ENCODE assay signal across 8 cellular contexts in genomic region chr14:50059773-50060629, GRCh38. TPM values are rescaled to one million over a fixed set of nuclear protein-coding genes. Genes with fewer than 3 reads are reported as not detected.
DNase-seq lines count a peak whose midpoint lies in the region; ATAC-seq and TF ChIP-seq lines count a peak whose summit lies in the region.

No MANE protein-coding gene starts in this region.

- H3K9me3 ChIP-seq in left lung (no peaks in the 10 kb centered on the region), thoracic aorta (no peaks in the 10 kb centered on the region)

- intact Hi-C loops in activated CD4-positive, alpha-beta T cell treated with anti-CD3 and anti-CD28 coated beads, Interleukin-2, amount 10 ng/mL, durations not matched to agents 24 days and 14 days (cut with micrococcal nuclease): loop anchor here (5.0 kb wide), 1 partner anchor 252 kb away; the partner anchor contains the start of genes DMAC2L and L2HGDH
- intact Hi-C loops in left lung (cut with DNase I) (no loop called here), posterior vena cava (cut with DNase I) (no loop called here)

- peak overlapping the region; percentile 85 for H3K4me3 Mint-ChIP-seq in activated CD4-positive, alpha-beta T cell treated with anti-CD3 and anti-CD28 coated beads, Interleukin-2, amount 10 ng/mL, durations not matched to agents 24 days and 14 days
- no peak overlapping the region for H3K4me3 Mint-ChIP-seq in activated CD8-positive, alpha-beta T cell treated with anti-CD3 and anti-CD28 coated beads, Interleukin-2, amount 10 ng/mL, durations not matched to agents 7 days and 5 days

- H3K4me3 ChIP-seq in left lung (no peak overlapping the region), thoracic aorta (peak overlapping the region; percentile 61)

- CTCF ChIA-PET in activated CD8-positive, alpha-beta T cell treated with anti-CD3 and anti-CD28 coated beads, Interleukin-2, amount 10 ng/mL, durations not matched to agents 7 days and 5 days (lab: Charles Lee): interaction anchor here (0.9 to 6.0 kb wide), 10 partner anchors 14 to 198 kb away, joined by 3 to 60 read pairs (median 30); no protein-coding TSS in a partner anchor

- H3K27ac Mint-ChIP-seq in activated CD4-positive, alpha-beta T cell treated with anti-CD3 and anti-CD28 coated beads, Interleukin-2, amount 10 ng/mL, durations not matched to agents 24 days and 14 days: peak overlapping the region; percentile 45
- H3K27ac Mint-ChIP-seq in activated CD8-positive, alpha-beta T cell treated with anti-CD3 and anti-CD28 coated beads, Interleukin-2, amount 10 ng/mL, durations not matched to agents 7 days and 5 days: peak overlapping the region; percentile 99

- H3K4me1 ChIP-seq in left lung: peaks cover 20 to 65% of the 10 kb centered on the region in 2 donors
- peaks cover 28 to 38% of the 10 kb centered on the region in 2 donors for H3K4me1 ChIP-seq in thoracic aorta (ENCODE audit: control insufficient read depth in 1 of 2, low read depth in 2 of 2)

- peaks cover 66% of the 10 kb centered on the region for H3K4me1 Mint-ChIP-seq in activated CD4-positive, alpha-beta T cell treated with anti-CD3 and anti-CD28 coated beads, Interleukin-2, amount 10 ng/mL, durations not matched to agents 24 days and 14 days
- peaks cover 87% of the 10 kb centered on the region for H3K4me1 Mint-ChIP-seq in activated CD8-positive, alpha-beta T cell treated with anti-CD3 and anti-CD28 coated beads, Interleukin-2, amount 10 ng/mL, durations not matched to agents 7 days and 5 days (ENCODE audit: low read depth)

- POLR2A ChIA-PET in activated CD8-positive, alpha-beta T cell treated with anti-CD3 and anti-CD28 coated beads, Interleukin-2, amount 10 ng/mL, durations not matched to agents 7 days and 5 days (lab: Charles Lee): interaction anchor here (1.2 to 5.9 kb wide), 7 partner anchors 10 to 197 kb away, joined by 3 to 178 read pairs (median 47); no protein-coding TSS in a partner anchor

- TF ChIP-seq CTCF in left lung (IDR thresholded peaks at IDR 0.05): no peak
- no peak for TF ChIP-seq CTCF in thoracic aorta (IDR thresholded peaks at IDR 0.05)

- no peak for ATAC-seq in activated CD8-positive, alpha-beta T cell treated with anti-CD3 and anti-CD28 coated beads, Interleukin-2, amount 10 ng/mL, durations not matched to agents 7 days and 5 days
- no peak for ATAC-seq in left lung
- ATAC-seq in thoracic aorta (ENCODE audit: insufficient number of reproducible peaks, low FRiP score, low read depth): no peak
- no peak for ATAC-seq in GM21737 (IDR thresholded peaks at IDR 0.05; ENCODE audit: unreplicated experiment)

- no peaks in the 10 kb centered on the region for H3K27me3 ChIP-seq in left lung
- no peaks in the 10 kb centered on the region for H3K27me3 ChIP-seq in thoracic aorta (replicated peaks; ENCODE audit: insufficient read depth)

- H3K36me3 ChIP-seq in left lung (no peaks in the 10 kb centered on the region), thoracic aorta (no peaks in the 10 kb centered on the region)

- peak overlapping the region; percentile 76 to 80 for H3K27ac ChIP-seq in left lung
- H3K27ac ChIP-seq in thoracic aorta: peak overlapping the region; percentile 81 to 91

- no peaks in the 10 kb centered on the region for H3K9me3 Mint-ChIP-seq in activated CD4-positive, alpha-beta T cell treated with anti-CD3 and anti-CD28 coated beads, Interleukin-2, amount 10 ng/mL, durations not matched to agents 24 days and 14 days
- H3K9me3 Mint-ChIP-seq in activated CD8-positive, alpha-beta T cell treated with anti-CD3 and anti-CD28 coated beads, Interleukin-2, amount 10 ng/mL, durations not matched to agents 7 days and 5 days (ENCODE audit: insufficient read depth): no peaks in the 10 kb centered on the region

- DNase-seq in activated CD4-positive, alpha-beta T cell treated with anti-CD3 and anti-CD28 coated beads, Interleukin-2, amount 10 ng/mL, durations not matched to agents 24 days and 14 days: no peak
- DNase-seq in activated CD4-positive, alpha-beta T cell treated with anti-CD3 and anti-CD28 coated beads, Interleukin-2, amount 50 U/mL, for 1 hour: no peak
- DNase-seq in activated CD8-positive, alpha-beta T cell treated with anti-CD3 and anti-CD28 coated beads, Interleukin-2, amount 10 ng/mL, durations not matched to agents 7 days and 5 days: no peak
- DNase-seq in left lung (no peak), thoracic aorta (ENCODE audit: low spot score) (no peak), posterior vena cava (ENCODE audit: low spot score) (no peak), NCI-H1105 (lab: John Stamatoyannopoulos, UW) (no peak)

- H3K36me3 Mint-ChIP-seq in activated CD4-positive, alpha-beta T cell treated with anti-CD3 and anti-CD28 coated beads, Interleukin-2, amount 10 ng/mL, durations not matched to agents 24 days and 14 days (ENCODE audit: low read depth): peaks cover 6% of the 10 kb centered on the region
- H3K36me3 Mint-ChIP-seq in activated CD8-positive, alpha-beta T cell treated with anti-CD3 and anti-CD28 coated beads, Interleukin-2, amount 10 ng/mL, durations not matched to agents 7 days and 5 days (ENCODE audit: low read depth): peaks cover 45% of the 10 kb centered on the region

- no peaks in the 10 kb centered on the region for H3K27me3 Mint-ChIP-seq in activated CD4-positive, alpha-beta T cell treated with anti-CD3 and anti-CD28 coated beads, Interleukin-2, amount 10 ng/mL, durations not matched to agents 24 days and 14 days
- no peaks in the 10 kb centered on the region for H3K27me3 Mint-ChIP-seq in activated CD8-positive, alpha-beta T cell treated with anti-CD3 and anti-CD28 coated beads, Interleukin-2, amount 10 ng/mL, durations not matched to agents 7 days and 5 days (ENCODE audit: low read depth)

RNA-seq across cellular contexts. Expression of gene VCPKMT, which starts 56.4 kb away (rescaled TPM):
- 13.9 and 14.3 TPM in 2 replicates for total RNA-seq in activated CD4-positive, alpha-beta T cell treated with anti-CD3 and anti-CD28 coated beads, Interleukin-2, amount 10 ng/mL, durations not matched to agents 24 days and 14 days
- total RNA-seq in activated CD8-positive, alpha-beta T cell treated with anti-CD3 and anti-CD28 coated beads, Interleukin-2, amount 10 ng/mL, durations not matched to agents 7 days and 5 days: 10 to 100 TPM; 12.4 to 13.0 TPM
- total RNA-seq in left lung (1 to 10 TPM; 5.8 to 9.3 TPM), thoracic aorta (10 to 100 TPM in 1 of 2 donors, 1 to 10 TPM in 1; 8.1 to 12.2 TPM), posterior vena cava (1 to 10 TPM; 5.8 to 6.2 TPM)
